8 cellular contexts compared by ENCODE assay signal in the genomic region with DNA sequence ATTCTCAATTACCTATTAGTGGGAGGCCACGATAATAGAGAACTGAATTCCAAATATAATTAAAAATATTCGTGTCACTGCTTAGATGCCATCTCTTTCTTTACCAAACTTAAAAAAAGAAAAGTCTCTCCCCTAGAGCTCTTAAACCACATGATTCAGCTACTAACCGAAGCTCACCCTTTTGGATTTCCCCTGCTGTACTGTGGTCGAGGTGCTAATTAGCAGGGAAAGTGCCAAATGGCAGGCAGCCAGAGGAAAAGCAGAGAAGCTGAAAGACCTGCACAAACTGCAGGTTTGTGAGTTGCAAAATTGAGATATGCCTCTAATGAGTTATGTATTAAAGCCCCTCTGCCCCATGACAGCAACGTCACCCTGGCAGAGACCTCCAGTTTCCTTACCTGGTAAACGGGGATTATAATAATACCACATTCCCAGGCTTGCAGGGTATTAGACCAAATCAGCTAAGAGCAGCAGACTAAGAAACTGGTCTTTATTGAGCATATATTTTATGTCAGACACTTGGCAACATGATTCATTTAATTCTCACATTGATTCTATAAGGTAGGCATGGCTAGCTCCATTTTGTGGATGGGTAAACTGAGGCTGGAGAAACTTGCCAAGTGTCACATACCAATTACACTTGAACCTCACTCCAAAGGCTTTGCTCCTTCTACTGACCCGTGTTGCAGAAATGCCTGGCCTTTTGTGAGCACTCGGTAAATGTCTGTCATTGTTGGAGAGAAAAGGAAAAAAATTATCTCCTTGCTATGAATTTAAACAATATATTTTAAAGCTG.
DNase-seq lines count a peak whose midpoint lies in the region; ATAC-seq and TF ChIP-seq lines count a peak whose summit lies in the region.

No MANE protein-coding gene starts in this region.

- no peaks in the 10 kb centered on the region for H3K79me2 ChIP-seq in Karpas-422 (ENCODE audit: low read length)

- H3K9ac ChIP-seq in Karpas-422 (ENCODE audit: low read length) (no peak overlapping the region), colonic mucosa (ENCODE audit: low read depth in 2 of 2, low read length in 2 of 2) (no peak overlapping the region)

- H3K9me3 ChIP-seq in Karpas-422 (ENCODE audit: low read length) (no peaks in the 10 kb centered on the region), colonic mucosa (no peaks in the 10 kb centered on the region)

- no peaks in the 10 kb centered on the region for H4K20me1 ChIP-seq in Karpas-422 (ENCODE audit: insufficient read depth, low read depth, low read length)

- H2AFZ ChIP-seq in Karpas-422 (ENCODE audit: low read length): peak overlapping the region; percentile 68

- intact Hi-C loops in colonic mucosa (cut with DNase I) (no loop called here), sciatic nerve (cut with DNase I) (no loop called here), posterior vena cava (cut with DNase I) (no loop called here)

- no peaks in the 10 kb centered on the region for H3K9me2 ChIP-seq in Karpas-422 (replicated peaks; ENCODE audit: insufficient read depth, low read length)

- H3K4me1 ChIP-seq in Karpas-422 (ENCODE audit: low read length) (peaks cover 50% of the 10 kb centered on the region), colonic mucosa (no peaks in the 10 kb centered on the region)

- ATAC-seq in GM21528 (IDR thresholded peaks at IDR 0.05; ENCODE audit: low FRiP score, unreplicated experiment) (peak; percentile 73), sciatic nerve (peak; percentile 51)

- TF ChIP-seq CTCF in colonic mucosa (IDR thresholded peaks at IDR 0.05): no peak

- DNase-seq in ELF-1 (ENCODE audit: low read depth, low spot score): peak; percentile 26
- peak; percentile 61 for DNase-seq in Karpas-422
- DNase-seq in activated CD4-positive, alpha-beta T cell treated with anti-CD3 and anti-CD28 coated beads for 1 hour: peak; percentile 28
- peak; percentile 30 for DNase-seq in colonic mucosa
- DNase-seq in sciatic nerve (ENCODE audit: low spot score): peak; percentile 66
- DNase-seq in posterior vena cava (ENCODE audit: low spot score): no peak
- no peak for DNase-seq in COLO829 (ENCODE audit: low spot score)

- H3K4me3 ChIP-seq in Karpas-422 (ENCODE audit: low read length) (no peak overlapping the region), colonic mucosa (no peak overlapping the region)

- H3K27ac ChIP-seq in Karpas-422 (ENCODE audit: low read length) (no peak overlapping the region), colonic mucosa (no peak overlapping the region)

- peak overlapping the region; percentile 30 for H3K4me2 ChIP-seq in Karpas-422 (ENCODE audit: low read depth, low read length, poor library complexity, severe bottlenecking)

- no peaks in the 10 kb centered on the region for H3K27me3 ChIP-seq in Karpas-422 (ENCODE audit: low read length)
- no peaks in the 10 kb centered on the region for H3K27me3 ChIP-seq in colonic mucosa

- H3K36me3 ChIP-seq in Karpas-422 (ENCODE audit: insufficient read depth, low read length): no peaks in the 10 kb centered on the region
- H3K36me3 ChIP-seq in colonic mucosa: no peaks in the 10 kb centered on the region

Comparison
In these comparisons a context has a peak if more than half of its experiments do, and no peak if none do; other contexts are left out.
1. DNase-seq: peak in ELF-1 (single experiment), Karpas-422 (single experiment), activated CD4-positive, alpha-beta T cell treated with anti-CD3 and anti-CD28 coated beads for 1 hour (single experiment), colonic mucosa (single experiment) and sciatic nerve (single experiment); none in posterior vena cava (single experiment) and COLO829 (single experiment).